ENCODE assay signal across 9 cellular contexts in genomic region chr13:95403349-95404140, GRCh38.
DNase-seq lines count a peak whose midpoint lies in the region; ATAC-seq and TF ChIP-seq lines count a peak whose summit lies in the region.
"Had no signal": no experiment of that assay in that cellular context is flagged by ENCODE, and none has a peak within 500 bp of the region (broad histone marks: within the 10 kb centered on the region; RNA-seq: fewer than 3 reads in every experiment).

No MANE protein-coding gene starts in this region.

- peak in 2 of 4 donors; percentile 2 to 34 for ATAC-seq in psoas muscle

- no peak overlapping the region for H3K27ac Mint-ChIP-seq in HFFc6

- H3K36me3 ChIP-seq in psoas muscle (ENCODE audit: insufficient read depth in 1 of 2, low read depth in 1 of 2): no peaks in the 10 kb centered on the region

- H3K27me3 ChIP-seq in psoas muscle (ENCODE audit: insufficient read depth in 3 of 3, low read length in 2 of 3): no peaks in the 10 kb centered on the region

- WGBS in psoas muscle, 3 donors: 34 to 37% (median 36%) methylated on average over 17 of the region's 17 CpGs

- peaks cover 14% of the 10 kb centered on the region for H3K4me1 Mint-ChIP-seq in HFFc6 (ENCODE audit: low read depth)

- no peaks in the 10 kb centered on the region for H3K9me3 Mint-ChIP-seq in HFFc6

- intact Hi-C loops in psoas muscle (cut with DNase I): loop anchor here (1.0 to 10.0 kb wide), 5 partner anchors 106 to 729 kb away; no protein-coding TSS in a partner anchor
- intact Hi-C loops in posterior vena cava (cut with DNase I): loop anchor here (5.0 kb wide), 1 partner anchor 211 kb away; no protein-coding TSS in a partner anchor

- H3K4me1 ChIP-seq in psoas muscle: no peaks in the 10 kb centered on the region

- TF ChIP-seq CTCF in HFFc6 (IDR thresholded peaks at IDR 0.05): no peak
- no peak for TF ChIP-seq CTCF in VCaP (conservative IDR thresholded peaks at IDR 0.05)
- TF ChIP-seq CTCF in fibroblast of the aortic adventitia (IDR thresholded peaks at IDR 0.05; ENCODE audit: insufficient read depth, low read length): no peak
- TF ChIP-seq CTCF in psoas muscle (IDR thresholded peaks at IDR 0.05): no peak

- H3K36me3 Mint-ChIP-seq in HFFc6 (ENCODE audit: low read depth): no peaks in the 10 kb centered on the region

- H3K9me3 ChIP-seq in psoas muscle: no peaks in the 10 kb centered on the region

- peak; percentile 21 for DNase-seq in Daoy (ENCODE audit: low read depth)
- no peak for DNase-seq in HFFc6
- no peak for DNase-seq in fibroblast of the aortic adventitia (ENCODE audit: low read depth)
- DNase-seq in psoas muscle: no peak
- no peak for DNase-seq in NCI-H1436 (lab: John Stamatoyannopoulos, UW)
- no peak for DNase-seq in SKM-1 treated with dmso at 0.1 percent for 144 hours (lab: John Stamatoyannopoulos, UW; ENCODE audit: unreplicated experiment)
- no peak for DNase-seq in posterior vena cava (ENCODE audit: low spot score)

- peak overlapping the region; percentile 86 for H3K4me3 Mint-ChIP-seq in HFFc6

- H3K27me3 Mint-ChIP-seq in HFFc6 (ENCODE audit: insufficient read depth): peaks cover 9% of the 10 kb centered on the region

- peak overlapping the region; percentile 64 for H3K4me3 ChIP-seq in fibroblast of the aortic adventitia (ENCODE audit: low read depth, low read length)
- peak overlapping the region; percentile 57 for H3K4me3 ChIP-seq in psoas muscle
- H3K4me3 ChIP-seq: lung had no signal

- H3K27ac ChIP-seq in VCaP (peak overlapping the region; percentile 65), psoas muscle (no peak overlapping the region)
